In genomic region chr22:26660961-26661578, GRCh38 we compare ENCODE assay signal across 15 cellular contexts. TPM values are rescaled to one million over a fixed set of nuclear protein-coding genes. Genes with fewer than 3 reads are reported as not detected.
DNase-seq lines count a peak whose midpoint lies in the region; ATAC-seq lines count a peak whose summit lies in the region.
"Had no signal": no experiment of that assay in that cellular context is flagged by ENCODE, and none has a peak within 500 bp of the region (broad histone marks: within the 10 kb centered on the region; RNA-seq: fewer than 3 reads in every experiment).

No MANE protein-coding gene starts in this region.

- H3K4me3 Mint-ChIP-seq in CD4-positive, CD25-positive, alpha-beta regulatory T cell, result peak overlapping the region; percentile 11 to 51 (median 49)
- H3K4me3 Mint-ChIP-seq in stimulated activated naive CD8-positive, alpha-beta T cell treated with anti-CD3 and anti-CD28 coated beads, Interleukin-15, amount 100 ng/mL, for 72 hours, result no peak overlapping the region

- no peaks in the 10 kb centered on the region for H3K27me3 ChIP-seq in CD4-positive, CD25-positive, alpha-beta regulatory T cell (ENCODE audit: control insufficient read depth, insufficient read depth, low read length)

- no peak for ATAC-seq in CD4-positive, CD25-positive, alpha-beta regulatory T cell (ENCODE audit: low read depth in 2 of 2)
- ATAC-seq in esophagus mucosa (peak; percentile 25), GM19023 (IDR thresholded peaks at IDR 0.05; ENCODE audit: unreplicated experiment) (no peak), HG03342 (IDR thresholded peaks at IDR 0.05; ENCODE audit: unreplicated experiment) (no peak)
- no peak for ATAC-seq in stimulated activated naive CD8-positive, alpha-beta T cell treated with anti-CD3 and anti-CD28 coated beads, Interleukin-15, amount 100 ng/mL, for 72 hours

- H3K4me1 Mint-ChIP-seq in CD4-positive, CD25-positive, alpha-beta regulatory T cell, result peaks cover 9 to 73% (median 53%) of the 10 kb centered on the region in 4 donors
- peaks cover 61% of the 10 kb centered on the region for H3K4me1 Mint-ChIP-seq in stimulated activated naive CD8-positive, alpha-beta T cell treated with anti-CD3 and anti-CD28 coated beads, Interleukin-15, amount 100 ng/mL, for 72 hours

- DNase-seq in CD4-positive, CD25-positive, alpha-beta regulatory T cell, result no peak
- DNase-seq in ELF-1 (ENCODE audit: low read depth, low spot score) (peak; percentile 57), NCI-H524 (lab: John Stamatoyannopoulos, UW) (peak; percentile 87 to 95), AG08396 (ENCODE audit: low spot score) (no peak)
- no peak for DNase-seq in stimulated activated naive CD8-positive, alpha-beta T cell treated with anti-CD3 and anti-CD28 coated beads, Interleukin-15, amount 100 ng/mL, for 72 hours
- DNase-seq: activated naive CD4-positive, alpha-beta T cell; midbrain; MM.1S; SW 1271 had no signal

- H3K9me3 ChIP-seq in CD4-positive, CD25-positive, alpha-beta regulatory T cell (ENCODE audit: control insufficient read depth in 2 of 2, low read length in 2 of 2), result no peaks in the 10 kb centered on the region

- no peaks in the 10 kb centered on the region for H3K9me3 Mint-ChIP-seq in CD4-positive, CD25-positive, alpha-beta regulatory T cell
- H3K9me3 Mint-ChIP-seq in stimulated activated naive CD8-positive, alpha-beta T cell treated with anti-CD3 and anti-CD28 coated beads, Interleukin-15, amount 100 ng/mL, for 72 hours, result no peaks in the 10 kb centered on the region

- H3K27ac Mint-ChIP-seq in CD4-positive, CD25-positive, alpha-beta regulatory T cell, result no peak overlapping the region
- no peak overlapping the region for H3K27ac Mint-ChIP-seq in stimulated activated naive CD8-positive, alpha-beta T cell treated with anti-CD3 and anti-CD28 coated beads, Interleukin-15, amount 100 ng/mL, for 72 hours

- H3K27me3 Mint-ChIP-seq in CD4-positive, CD25-positive, alpha-beta regulatory T cell, result no peaks in the 10 kb centered on the region
- H3K27me3 Mint-ChIP-seq in stimulated activated naive CD8-positive, alpha-beta T cell treated with anti-CD3 and anti-CD28 coated beads, Interleukin-15, amount 100 ng/mL, for 72 hours, result peaks cover 10% of the 10 kb centered on the region

- peaks cover 6% of the 10 kb centered on the region for H3K36me3 Mint-ChIP-seq in CD4-positive, CD25-positive, alpha-beta regulatory T cell

- no peak overlapping the region for H3K27ac ChIP-seq in CD4-positive, CD25-positive, alpha-beta regulatory T cell (ENCODE audit: insufficient read depth, low read length, poor library complexity, severe bottlenecking)

- no peak overlapping the region for H3K4me3 ChIP-seq in CD4-positive, CD25-positive, alpha-beta regulatory T cell (ENCODE audit: low read depth, low read length)

- peaks cover 48% of the 10 kb centered on the region for H3K4me1 ChIP-seq in CD4-positive, CD25-positive, alpha-beta regulatory T cell (ENCODE audit: control insufficient read depth, insufficient read depth, low read length, poor library complexity, severe bottlenecking)

- peaks cover 11% of the 10 kb centered on the region for H3K36me3 ChIP-seq in CD4-positive, CD25-positive, alpha-beta regulatory T cell (ENCODE audit: control insufficient read depth, insufficient read depth, low read length)

RNA-seq across cellular contexts. Expression of gene MIAT, which starts 3.7 kb away (rescaled TPM):
- total RNA-seq in CD4-positive, CD25-positive, alpha-beta regulatory T cell, result 305 TPM
- 1 to 10 TPM; 1.4 to 3.1 (median 2.4) TPM for polyA plus RNA-seq in CD4-positive, CD25-positive, alpha-beta regulatory T cell
- total RNA-seq in esophagus mucosa, result 1.1 TPM

RNA-seq across cellular contexts. Expression of gene CRYBA4, which starts 39.3 kb away (rescaled TPM):
- not detected for total RNA-seq in CD4-positive, CD25-positive, alpha-beta regulatory T cell
- polyA plus RNA-seq in CD4-positive, CD25-positive, alpha-beta regulatory T cell, result under 1 TPM in 1 of 4 donors, not detected in 3; 0.59 TPM
- total RNA-seq in esophagus mucosa, result not detected
- total RNA-seq: fibroblast of lung, pulmonary artery endothelial cell had no signal
- polyA plus RNA-seq: CD14-positive monocyte, fibroblast of lung had no signal

RNA-seq across cellular contexts. Expression of gene CRYBB1, which starts 43.2 kb away (rescaled TPM):
- not detected for total RNA-seq in CD4-positive, CD25-positive, alpha-beta regulatory T cell
- not detected for polyA plus RNA-seq in CD4-positive, CD25-positive, alpha-beta regulatory T cell
- not detected for total RNA-seq in esophagus mucosa
- total RNA-seq: fibroblast of lung, pulmonary artery endothelial cell had no signal
- polyA plus RNA-seq: fibroblast of lung had no signal

Comparison
In these comparisons a context has a peak if more than half of its experiments do, and no peak if none do; other contexts are left out.
1. DNase-seq: peak in ELF-1 (single experiment) and NCI-H524 (2 of 2); none in CD4-positive, CD25-positive, alpha-beta regulatory T cell (0 of 3), stimulated activated naive CD8-positive, alpha-beta T cell treated with anti-CD3 and anti-CD28 coated beads, Interleukin-15, amount 100 ng/mL, for 72 hours (0 of 2) and AG08396 (single experiment).
2. H3K4me3 Mint-ChIP-seq: peak in CD4-positive, CD25-positive, alpha-beta regulatory T cell (4 of 4); none in stimulated activated naive CD8-positive, alpha-beta T cell treated with anti-CD3 and anti-CD28 coated beads, Interleukin-15, amount 100 ng/mL, for 72 hours (0 of 2).
3. RNA of gene MIAT, which starts 3.7 kb away (total RNA-seq): 305 TPM in CD4-positive, CD25-positive, alpha-beta regulatory T cell (single experiment); 1.1 TPM in esophagus mucosa (single experiment); every median in the first group is over 100 times any median in the second.